In the genomic region with DNA sequence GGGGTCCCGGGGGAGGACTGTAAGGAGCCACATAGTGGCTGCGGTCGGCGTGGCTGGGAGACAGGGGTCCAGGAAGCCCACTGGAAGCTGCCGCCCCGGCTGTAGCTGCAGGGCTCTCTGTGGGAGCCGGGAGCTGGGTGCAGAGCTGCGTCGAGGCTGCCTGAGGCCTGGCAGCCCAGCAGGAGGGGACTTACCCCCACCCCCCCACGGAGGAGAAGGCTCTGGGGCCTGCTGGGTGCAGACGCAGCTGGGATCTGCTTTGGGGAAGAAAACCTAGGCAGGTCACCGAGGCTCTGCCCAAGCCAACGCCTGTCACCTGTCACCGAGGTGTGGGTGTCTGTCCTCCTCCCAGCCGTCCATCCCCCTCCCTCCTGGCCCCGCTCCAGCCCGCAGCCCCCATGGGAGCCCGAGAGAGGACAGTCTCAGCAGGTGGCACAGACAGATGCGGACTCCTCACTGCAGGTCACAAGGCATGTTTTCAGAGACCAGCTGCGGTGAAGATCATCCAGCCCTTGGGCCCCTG, we compare ENCODE assay signal across 8 cellular contexts. TPM values are rescaled to one million over a fixed set of nuclear protein-coding genes. Genes with fewer than 3 reads are reported as not detected.
DNase-seq lines count a peak whose midpoint lies in the region; ATAC-seq, FAIRE-seq and TF ChIP-seq lines count a peak whose summit lies in the region.

No MANE protein-coding gene starts in this region.

- TF ChIP-seq CTCF in 22Rv1 (IDR thresholded peaks at IDR 0.05), result no peak
- no peak for TF ChIP-seq CTCF in H1 (IDR thresholded peaks at IDR 0.05; ENCODE audit: control extremely low read depth in 1 of 3, insufficient read depth in 1 of 3, low read depth in 1 of 3, low read length in 3 of 3)
- no peak for TF ChIP-seq CTCF in spleen (IDR thresholded peaks at IDR 0.05 in 8 of 11, conservative IDR thresholded peaks at IDR 0.05 in 3 of 11)

- no peak overlapping the region for H3K4ac ChIP-seq in H1 (replicated peaks; ENCODE audit: insufficient read length, low read depth, low read length)

- H2BK15ac ChIP-seq in H1 (ENCODE audit: low read length), result no peak overlapping the region

- TF ChIP-seq EP300 in H1 (IDR thresholded peaks at IDR 0.05; ENCODE audit: borderline replicate concordance in 1 of 2, low read depth in 2 of 2, low read length in 2 of 2), result no peak

- no peak overlapping the region for H2AFZ ChIP-seq in H1 (ENCODE audit: low read length)

- DNase-seq in NCI-H146 (lab: John Stamatoyannopoulos, UW) (peak; percentile 87), H1 (ENCODE audit: low read depth in 1 of 2, low spot score in 2 of 2) (no peak), spleen (peak; percentile 92), Ammon's horn (ENCODE audit: low spot score) (no peak), COLO829 (ENCODE audit: low spot score) (no peak), NCI-H446 treated with DMSO at 0.1 percent for 48 hours (lab: John Stamatoyannopoulos, UW) (no peak)

- peaks cover 0 to 4% of the 10 kb centered on the region in 2 experiments for H4K20me1 ChIP-seq in H1 (replicated peaks in 1 of 2; ENCODE audit: control insufficient read depth in 1 of 2, insufficient read depth in 2 of 2, low read length in 2 of 2)

- 0 out of 2 replicates have a peak overlapping the region, but pooled peaks have one; percentile 2 for H2BK12ac ChIP-seq in H1 (ENCODE audit: low read depth, low read length)

- H2BK120ac ChIP-seq in H1 (replicated peaks; ENCODE audit: low read depth, low read length), result no peak overlapping the region

- TF ChIP-seq RAD21 in H1 (IDR thresholded peaks at IDR 0.05 in 1 of 2, conservative IDR thresholded peaks at IDR 0.05 in 1 of 2; ENCODE audit: low read depth in 2 of 2, low read length in 2 of 2), result no peak

- H2BK20ac ChIP-seq in H1 (ENCODE audit: low read length), result no peak overlapping the region

- H3K79me2 ChIP-seq in H1 (ENCODE audit: control insufficient read depth in 1 of 2, insufficient read depth in 2 of 2, low read length in 2 of 2), result no peaks in the 10 kb centered on the region

- intact Hi-C loops in spleen (cut with DNase I; ENCODE audit: low total_unique reads), result no loop called here

- no peak overlapping the region for H3K18ac ChIP-seq in H1 (ENCODE audit: extremely low read depth, low read length)

- H3K4me3 ChIP-seq in H1 (ENCODE audit: extremely low read depth in 1 of 4, insufficient read depth in 2 of 4, low read depth in 3 of 4, low read length in 4 of 4) (no peak overlapping the region), spleen (peak overlapping the region in 1 of 8 donors; percentile 52)

- no peaks in the 10 kb centered on the region for H3K36me3 ChIP-seq in H1 (ENCODE audit: control insufficient read depth in 2 of 4, insufficient read depth in 4 of 4, low read length in 3 of 4)
- H3K36me3 ChIP-seq in spleen, result peaks cover 0 to 9% (median 0%) of the 10 kb centered on the region in 6 donors

- H2BK5ac ChIP-seq in H1 (ENCODE audit: low read depth, low read length), result 0 out of 2 replicates have a peak overlapping the region, but pooled peaks have one; percentile 30

- no peak for FAIRE-seq in H1 (lab: Jason Lieb, UNC)

- ATAC-seq in GM19397 (IDR thresholded peaks at IDR 0.05; ENCODE audit: unreplicated experiment), result peak; percentile 54

- 85% methylated on average over 12 of the region's 20 CpGs; no CpG with 5 or more reads in 1 of the 2 experiments for WGBS in H1 (ENCODE audit: extremely low coverage in 1 of 2, insufficient coverage in 1 of 2, insufficient read length in 1 of 2, insufficient replicate concordance in 2 of 2, low coverage in 1 of 2, low lambda C conversion rate in 2 of 2, missing lambda C conversion rate in 1 of 2), 2 experiments
- WGBS in spleen, 5 donors, result 18 to 55% (median 35%) methylated on average over 15 to 20 of the region's 20 CpGs

- POLR2A ChIA-PET in H1 (lab: Charles Lee; ENCODE audit: partially characterized antibody), result interaction anchor here (0.7 to 6.5 kb wide), 6 partner anchors 9 to 23 kb away, joined by 3 to 71 read pairs (median 3); no protein-coding TSS in a partner anchor

- no peak overlapping the region for H3K4me2 ChIP-seq in H1 (ENCODE audit: insufficient read depth in 1 of 2, low read depth in 2 of 2, low read length in 2 of 2)

- CTCF ChIA-PET in H1 (lab: Charles Lee; ENCODE audit: partially characterized antibody), result interaction anchor here (0.8 to 3.1 kb wide), 7 partner anchors 11 to 233 kb away, joined by 3 to 19 read pairs (median 3); no protein-coding TSS in a partner anchor

- peaks cover 0 to 5% of the 10 kb centered on the region in 2 experiments; a peak in 1 of 4 replicates for H3K9me3 ChIP-seq in H1 (ENCODE audit: insufficient read depth in 2 of 2, low read depth in 1 of 2, low read length in 1 of 2)
- H3K9me3 ChIP-seq in spleen, result no peaks in the 10 kb centered on the region

- no peak overlapping the region for H4K5ac ChIP-seq in H1 (ENCODE audit: insufficient read length, low read depth, low read length)

- no peak overlapping the region for H3K9ac ChIP-seq in H1 (replicated peaks in 1 of 4; ENCODE audit: extremely low read depth in 1 of 4, low read depth in 3 of 4, low read length in 3 of 4)

- peaks cover 5% of the 10 kb centered on the region; the same call in 1 of the 2 replicates for H3K23me2 ChIP-seq in H1 (ENCODE audit: low read depth, low read length)

- H3K4me1 ChIP-seq in H1 (replicated peaks in 1 of 4; ENCODE audit: control insufficient read depth in 3 of 4, insufficient read depth in 4 of 4, low read length in 3 of 4), result peaks cover 9 to 36% (median 22%) of the 10 kb centered on the region in 4 experiments
- peaks cover 57 to 77% (median 71%) of the 10 kb centered on the region in 6 donors for H3K4me1 ChIP-seq in spleen

- TF ChIP-seq POLR2A in H1 (IDR thresholded peaks at IDR 0.05; ENCODE audit: control extremely low read depth in 1 of 2, low read depth in 2 of 2, low read length in 2 of 2) (no peak), spleen (IDR thresholded peaks at IDR 0.05) (no peak)

- no peak overlapping the region for H3K23ac ChIP-seq in H1 (ENCODE audit: insufficient read length)

- peak overlapping the region; percentile 45 for H4K91ac ChIP-seq in H1 (replicated peaks; ENCODE audit: insufficient read length, low read length)

- no peak overlapping the region for H3K14ac ChIP-seq in H1 (ENCODE audit: insufficient read length)

- H2AK5ac ChIP-seq in H1 (ENCODE audit: low read depth, low read length), result 0 out of 2 replicates have a peak overlapping the region, but pooled peaks have one; percentile 24

- H3K27ac ChIP-seq in 22Rv1 (peak overlapping the region; percentile 78), H1 (ENCODE audit: low read depth, low read length) (no peak overlapping the region), spleen (peak overlapping the region; percentile 87 to 99 (median 94))

- H3K56ac ChIP-seq in H1 (replicated peaks; ENCODE audit: insufficient read length, low read depth, low read length), result no peak overlapping the region

- H3K79me1 ChIP-seq in H1 (ENCODE audit: low read depth, low read length), result no peaks in the 10 kb centered on the region

- H3K27me3 ChIP-seq in H1 (replicated peaks in 1 of 4; ENCODE audit: control insufficient read depth in 3 of 4, extremely low read depth in 1 of 4, insufficient read depth in 3 of 4, low read length in 3 of 4) (no peaks in the 10 kb centered on the region), spleen (replicated peaks in 1 of 7) (no peaks in the 10 kb centered on the region)

- H4K8ac ChIP-seq in H1 (ENCODE audit: extremely low read depth, insufficient read depth, low read length), result peak overlapping the region; percentile 75

TF ChIP-seq in H1, 55 proteins besides CTCF, POLR2A, EP300 and RAD21:
- TF ChIP-seq SIX5 (IDR thresholded peaks at IDR 0.05; ENCODE audit: low read depth, low read length), result no peak
- TF ChIP-seq JUN (IDR thresholded peaks at IDR 0.05; ENCODE audit: low read depth, low read length), result no peak
- no peak for TF ChIP-seq KDM1A (IDR thresholded peaks at IDR 0.05; ENCODE audit: borderline replicate concordance, low read length)
- TF ChIP-seq SP2 (IDR thresholded peaks at IDR 0.05; ENCODE audit: low read length), result no peak
- TF ChIP-seq NANOG (IDR thresholded peaks at IDR 0.05; ENCODE audit: insufficient read depth, low read depth, low read length, poor library complexity, severe bottlenecking), result no peak
- no peak for TF ChIP-seq SUZ12 (IDR thresholded peaks at IDR 0.05; ENCODE audit: low read length)
- TF ChIP-seq RFX5 (IDR thresholded peaks at IDR 0.05; ENCODE audit: borderline replicate concordance, low read depth, low read length), result no peak
- no peak for TF ChIP-seq NRF1 (IDR thresholded peaks at IDR 0.05; ENCODE audit: low read depth, low read length)
- TF ChIP-seq POU5F1 (IDR thresholded peaks at IDR 0.05; ENCODE audit: low read depth, low read length), result no peak
- TF ChIP-seq EZH2 (IDR thresholded peaks at IDR 0.05; ENCODE audit: low read depth, low read length, severe bottlenecking), result no peak
- TF ChIP-seq, protein P1, sequence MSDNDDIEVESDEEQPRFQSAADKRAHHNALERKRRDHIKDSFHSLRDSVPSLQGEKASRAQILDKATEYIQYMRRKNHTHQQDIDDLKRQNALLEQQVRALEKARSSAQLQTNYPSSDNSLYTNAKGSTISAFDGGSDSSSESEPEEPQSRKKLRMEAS (IDR thresholded peaks at IDR 0.05), result no peak
- no peak for TF ChIP-seq JUND (IDR thresholded peaks at IDR 0.05; ENCODE audit: low read length)
TF ChIP-seq in H1: peak in this region for 0.

RNA-seq across cellular contexts. Expression of a gene that starts 25.2 kb away (rescaled TPM):
- total RNA-seq in H1 (2021; fragmentation: NEBNext Ultra II Directional; extraction: Animal tissue kit (Norgen Biotek cat#: 25700)), result 10.8 and 11.0 TPM in 2 replicates
- polyA plus RNA-seq in H1 (2011; rRNA removed) (5.3 and 9.4 TPM in 2 replicates), spleen (10 to 100 TPM; 22.5 to 50.0 (median 27.8) TPM)
- 7.2 TPM for polyA plus RNA-seq in H1 (2011; cell fraction: cytosol; rRNA removed)
- 17.0 TPM for polyA plus RNA-seq in H1 (2011; cell fraction: nucleus; rRNA removed)
- polyA plus RNA-seq in H1 (2012, experiment 1 of 2), result 4.8 to 8.4 TPM (median 8.0 TPM) in 4 replicates
- polyA plus RNA-seq in H1 (2012, experiment 2 of 2), result 6.0 TPM
- 6.0 TPM for polyA plus RNA-seq in H1 (2013, experiment 1 of 2)
- 5.5 TPM for polyA plus RNA-seq in H1 (2013, experiment 2 of 2)
- polyA minus RNA-seq in H1 (2011; rRNA and poly(A)+ RNA removed), result 1.2 and 1.4 TPM in 2 replicates
- polyA minus RNA-seq in H1 (2011; cell fraction: cytosol; rRNA and poly(A)+ RNA removed), result 5.2 TPM
- 7.0 TPM for polyA minus RNA-seq in H1 (2011; cell fraction: nucleus; rRNA and poly(A)+ RNA removed)
- total RNA-seq in spleen, result 10 to 100 TPM; 24.8 to 41.7 (median 28.1) TPM

Comparison
In these comparisons a context has a peak if more than half of its experiments do, and no peak if none do; other contexts are left out.
1. DNase-seq: peak in NCI-H146 (single experiment) and spleen (single experiment); none in H1 (0 of 2), Ammon's horn (single experiment), COLO829 (single experiment) and NCI-H446 treated with DMSO at 0.1 percent for 48 hours (single experiment).